Comparison of ENCODE assay signal across 17 cellular contexts in the genomic region with DNA sequence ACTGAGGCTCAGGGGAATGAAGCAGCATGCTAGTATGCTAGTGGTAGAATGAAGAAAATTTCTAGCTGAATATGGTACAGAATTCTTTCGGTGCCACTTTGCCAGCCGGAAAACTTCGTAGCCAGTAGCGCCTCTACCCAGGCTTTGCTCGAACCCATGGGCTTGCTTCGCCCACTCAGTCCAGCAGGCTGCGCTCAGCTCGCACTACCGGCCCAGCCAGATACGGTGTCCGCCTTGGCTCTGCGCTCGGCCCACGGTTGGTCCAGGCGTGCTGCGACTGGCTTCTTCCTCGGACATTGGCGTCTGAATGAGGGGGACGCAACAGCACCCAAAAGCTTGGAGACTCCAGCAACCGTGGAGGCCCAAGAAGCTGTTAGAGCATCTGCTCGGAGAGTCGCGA.
DNase-seq lines count a peak whose midpoint lies in the region; ATAC-seq and TF ChIP-seq lines count a peak whose summit lies in the region.
"Had no signal": no experiment of that assay in that cellular context is flagged by ENCODE, and none has a peak within 500 bp of the region (broad histone marks: within the 10 kb centered on the region; RNA-seq: fewer than 3 reads in every experiment).

No MANE protein-coding gene starts in this region.

- no peak overlapping the region for H3K4me3 Mint-ChIP-seq in neural progenitor cell

- peak overlapping the region; percentile 19 for H3K4me3 ChIP-seq in neural progenitor cell
- H3K4me3 ChIP-seq in WERI-Rb-1 (ENCODE audit: low read depth, low read length): no peak overlapping the region
- H3K4me3 ChIP-seq: BLaER1 treated with 17β-estradiol and CSF1 and Interleukin-3, amounts not matched to agents 10 nM and 100 nM; PC-9 had no signal

- H3K9me3 Mint-ChIP-seq in neural progenitor cell: no peaks in the 10 kb centered on the region

- DNase-seq in SK-MEL-5 (ENCODE audit: low read depth, low spot score): peak; percentile 57
- DNase-seq in iPS DF 4.7 (ENCODE audit: extremely low read depth, low spot score): peak; percentile 36
- peak; percentile 74 for DNase-seq in neural progenitor cell (ENCODE audit: low spot score)
- DNase-seq in NCI-H2196 treated with DMSO at 0.1 percent for 48 hours (lab: John Stamatoyannopoulos, UW; ENCODE audit: unreplicated experiment): no peak
- DNase-seq in WERI-Rb-1: no peak
- no peak for DNase-seq in HPDE6-E6E7 (ENCODE audit: extremely low spot score)
- DNase-seq: 8988T, HCEC 1CT, Karpas-422, NCI-H187 treated with DMSO at 0.1 percent for 48 hours, NCI-H2171, NCI-H774, PC-9, SK-N-SH had no signal

- H3K4me2 ChIP-seq in neural progenitor cell: peak overlapping the region; percentile 53
- H3K4me2 ChIP-seq: BLaER1 treated with 17β-estradiol and CSF1 and Interleukin-3, amounts not matched to agents 10 nM and 100 nM; PC-9; SK-N-SH had no signal

- peak; percentile 76 for TF ChIP-seq CTCF in 22Rv1 (IDR thresholded peaks at IDR 0.05)
- TF ChIP-seq CTCF in neural progenitor cell (IDR thresholded peaks at IDR 0.05): peak; percentile 67
- no peak for TF ChIP-seq CTCF in WERI-Rb-1 (IDR thresholded peaks at IDR 0.05; ENCODE audit: low read depth, low read length)

- in situ Hi-C loops in SK-MEL-5 (cut with HindIII; ENCODE audit: low pct_unique_long_range_greater_than_20kb, low sequenced_read_pairs): no loop called here

- H3K36me3 Mint-ChIP-seq in neural progenitor cell: no peaks in the 10 kb centered on the region

- H3K27me3 Mint-ChIP-seq in neural progenitor cell (ENCODE audit: insufficient read depth, low read depth): no peaks in the 10 kb centered on the region

- H4K20me1 ChIP-seq in neural progenitor cell (ENCODE audit: low read depth): no peaks in the 10 kb centered on the region
- H4K20me1 ChIP-seq: BLaER1 treated with 17β-estradiol and CSF1 and Interleukin-3, amounts not matched to agents 10 nM and 100 nM had no signal

- H3K79me2 ChIP-seq in neural progenitor cell (ENCODE audit: low read depth): no peaks in the 10 kb centered on the region

- H2AFZ ChIP-seq in neural progenitor cell (replicated peaks): peak overlapping the region; percentile 81
- H2AFZ ChIP-seq: PC-9 had no signal

- no peaks in the 10 kb centered on the region for H3K36me3 ChIP-seq in neural progenitor cell
- H3K36me3 ChIP-seq in WERI-Rb-1: no peaks in the 10 kb centered on the region
- H3K36me3 ChIP-seq: BLaER1 treated with 17β-estradiol and CSF1 and Interleukin-3, amounts not matched to agents 10 nM and 100 nM had no signal

- no peaks in the 10 kb centered on the region for H3K27me3 ChIP-seq in neural progenitor cell
- H3K27me3 ChIP-seq in WERI-Rb-1 (ENCODE audit: insufficient read depth, low read depth, severe bottlenecking): peaks cover 6% of the 10 kb centered on the region
- H3K27me3 ChIP-seq: BLaER1 treated with 17β-estradiol and CSF1 and Interleukin-3, amounts not matched to agents 10 nM and 100 nM had no signal

- no peak for ATAC-seq in GM21390 (IDR thresholded peaks at IDR 0.05; ENCODE audit: unreplicated experiment)

- peaks cover 8% of the 10 kb centered on the region for H3K4me1 ChIP-seq in neural progenitor cell
- H3K4me1 ChIP-seq: BLaER1 treated with 17β-estradiol and CSF1 and Interleukin-3, amounts not matched to agents 10 nM and 100 nM had no signal

- H3K9ac ChIP-seq in neural progenitor cell: no peak overlapping the region
- H3K9ac ChIP-seq: BLaER1 treated with 17β-estradiol and CSF1 and Interleukin-3, amounts not matched to agents 10 nM and 100 nM; SK-N-SH had no signal

- H3K27ac Mint-ChIP-seq in neural progenitor cell: no peak overlapping the region

- H3F3A ChIP-seq in neural progenitor cell (ENCODE audit: low read depth): no peaks in the 10 kb centered on the region

- H3K27ac ChIP-seq in 22Rv1 (no peak overlapping the region), neural progenitor cell (no peak overlapping the region), WERI-Rb-1 (no peak overlapping the region)
- H3K27ac ChIP-seq: BLaER1 treated with 17β-estradiol and CSF1 and Interleukin-3, amounts not matched to agents 10 nM and 100 nM; PC-9 had no signal

- peaks cover 6% of the 10 kb centered on the region for H3K4me1 Mint-ChIP-seq in neural progenitor cell

- H3K9me3 ChIP-seq in neural progenitor cell (ENCODE audit: low read depth) (no peaks in the 10 kb centered on the region), WERI-Rb-1 (ENCODE audit: severe bottlenecking) (no peaks in the 10 kb centered on the region)
- H3K9me3 ChIP-seq: BLaER1 treated with 17β-estradiol and CSF1 and Interleukin-3, amounts not matched to agents 10 nM and 100 nM; SK-N-SH had no signal

Comparison
In these comparisons a context has a peak if more than half of its experiments do, and no peak if none do; other contexts are left out.
1. DNase-seq: peak in SK-MEL-5 (single experiment), iPS DF 4.7 (single experiment) and neural progenitor cell (single experiment); none in NCI-H2196 treated with DMSO at 0.1 percent for 48 hours (single experiment), WERI-Rb-1 (single experiment) and HPDE6-E6E7 (single experiment).